13 cellular contexts compared by ENCODE assay signal in the genomic region with DNA sequence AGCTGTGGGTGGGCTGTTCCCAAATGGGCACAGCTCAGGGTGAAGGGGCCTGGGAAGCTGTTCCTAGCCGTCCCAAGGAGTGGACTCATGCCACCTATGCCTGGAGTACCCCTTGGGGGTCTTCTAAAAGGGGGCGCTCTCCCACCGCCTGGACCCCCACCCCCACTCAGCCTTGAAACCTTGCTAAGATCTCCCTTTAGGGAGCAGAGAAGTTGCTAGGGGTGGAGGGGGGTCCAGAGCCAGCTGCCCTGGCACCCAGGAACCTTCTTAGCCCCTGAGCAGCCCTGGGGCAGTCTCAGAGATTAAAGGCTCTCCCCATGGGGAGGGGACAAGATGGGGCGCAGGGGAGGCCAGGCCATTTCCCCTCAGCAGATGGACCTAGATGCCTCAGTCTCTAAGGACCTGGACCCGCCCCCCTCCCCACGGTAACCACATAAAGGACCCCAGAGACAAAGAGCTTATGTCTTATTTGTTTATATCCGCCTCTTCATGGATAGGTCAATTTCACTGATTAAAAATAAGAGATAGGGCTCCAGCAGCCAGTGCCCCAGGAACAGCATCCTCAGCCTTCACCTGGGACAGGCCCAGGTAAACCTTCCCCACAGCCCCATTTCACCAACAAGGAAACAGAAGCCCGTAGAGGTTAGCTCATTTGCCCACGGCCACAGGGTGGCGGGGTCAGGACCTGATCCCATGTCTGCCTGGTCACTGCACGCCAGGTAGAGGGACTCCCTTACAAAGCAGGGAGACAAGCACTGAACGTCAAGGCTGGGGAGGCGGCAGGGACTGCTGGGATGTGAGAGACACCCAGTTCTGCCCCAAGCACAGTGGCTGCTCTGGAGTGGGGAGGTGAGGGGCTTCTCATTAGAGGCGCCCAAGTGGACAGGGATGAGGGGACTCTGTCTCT. TPM values are rescaled to one million over a fixed set of nuclear protein-coding genes. Genes with fewer than 3 reads are reported as not detected.
DNase-seq lines count a peak whose midpoint lies in the region; ATAC-seq and TF ChIP-seq lines count a peak whose summit lies in the region.
"Had no signal": no experiment of that assay in that cellular context is flagged by ENCODE, and none has a peak within 500 bp of the region (broad histone marks: within the 10 kb centered on the region; RNA-seq: fewer than 3 reads in every experiment).

No MANE protein-coding gene starts in this region.

- ATAC-seq in heart right ventricle (no peak), psoas muscle (no peak), left colon (no peak)
- ATAC-seq: mucosa of descending colon had no signal

- intact Hi-C loops in heart right ventricle (cut with DNase I) (loop anchor here in 5 of 10 donors (5.0 to 10.0 kb wide), 4 partner anchors 55 to 90 kb away; no protein-coding TSS in a partner anchor), psoas muscle (cut with DNase I) (loop anchor here in 1 of 2 donors (5.0 kb wide), 1 partner anchor 90 kb away; no protein-coding TSS in a partner anchor), left colon (cut with DNase I, micrococcal nuclease) (loop anchor here in 1 of 2 donors (10.0 kb wide), 1 partner anchor 62 kb away; no protein-coding TSS in a partner anchor)

- no peaks in the 10 kb centered on the region for H3K9me3 ChIP-seq in WERI-Rb-1 (ENCODE audit: severe bottlenecking)
- H3K9me3 ChIP-seq in heart right ventricle: no peaks in the 10 kb centered on the region
- H3K9me3 ChIP-seq in psoas muscle: no peaks in the 10 kb centered on the region
- H3K9me3 ChIP-seq: mucosa of descending colon had no signal

- 74 to 75% methylated on average over 14 of the region's 14 CpGs for WGBS in heart right ventricle, 2 donors
- 72 to 82% (median 75%) methylated on average over 14 of the region's 14 CpGs for WGBS in psoas muscle, 3 donors

- DNase-seq in AG10803 (ENCODE audit: low read depth) (no peak), WERI-Rb-1 (no peak), heart right ventricle (peak in 1 of 2 donors; percentile 10), psoas muscle (peak; percentile 15 to 55), left colon (no peak), putamen (ENCODE audit: low spot score) (no peak), brain microvascular endothelial cell (no peak), cerebellar cortex (ENCODE audit: low spot score) (no peak)
- DNase-seq: NCI-H2081 treated with DMSO at 0.1 percent for 48 hours; SIG-M5; stimulated activated CD4-positive, alpha-beta T cell treated with anti-CD3 and anti-CD28 coated beads, Interleukin-4, amount 100 ng/mL, for 24 hours had no signal

- peaks cover 39 to 80% (median 58%) of the 10 kb centered on the region in 9 donors for H3K4me1 ChIP-seq in heart right ventricle
- peaks cover 51% of the 10 kb centered on the region for H3K4me1 ChIP-seq in psoas muscle

- in situ Hi-C loops in brain microvascular endothelial cell (cut with HindIII; ENCODE audit: low pct_ligation_motif_present, low sequenced_read_pairs): no loop called here

- H3K27me3 ChIP-seq in WERI-Rb-1 (ENCODE audit: insufficient read depth, low read depth, severe bottlenecking): no peaks in the 10 kb centered on the region
- H3K27me3 ChIP-seq in heart right ventricle: peaks cover 0 to 9% (median 0%) of the 10 kb centered on the region in 7 donors
- H3K27me3 ChIP-seq in psoas muscle (ENCODE audit: insufficient read depth in 3 of 3, low read length in 2 of 3): no peaks in the 10 kb centered on the region
- H3K27me3 ChIP-seq in brain microvascular endothelial cell (replicated peaks): no peaks in the 10 kb centered on the region

- H3K36me3 ChIP-seq in WERI-Rb-1 (peaks cover 45% of the 10 kb centered on the region), heart right ventricle (peaks cover 0 to 27% (median 17%) of the 10 kb centered on the region in 9 donors), psoas muscle (ENCODE audit: insufficient read depth in 1 of 2, low read depth in 1 of 2) (peaks cover 4 to 45% of the 10 kb centered on the region in 2 donors), brain microvascular endothelial cell (replicated peaks) (peaks cover 9% of the 10 kb centered on the region)

- peak overlapping the region; percentile 91 for H3K4me3 ChIP-seq in AG10803 (ENCODE audit: low read length)
- H3K4me3 ChIP-seq in WERI-Rb-1 (ENCODE audit: low read depth, low read length): no peak overlapping the region
- H3K4me3 ChIP-seq in heart right ventricle: peak overlapping the region in 1 of 10 donors; percentile 17
- peak overlapping the region; percentile 91 for H3K4me3 ChIP-seq in psoas muscle
- H3K4me3 ChIP-seq in brain microvascular endothelial cell (ENCODE audit: low read depth, low read length): no peak overlapping the region
- H3K4me3 ChIP-seq: mucosa of descending colon had no signal

- no peak for TF ChIP-seq CTCF in AG10803 (conservative IDR thresholded peaks at IDR 0.05; ENCODE audit: low read length)
- peak; percentile 27; the same call in 1 of the 2 replicates for TF ChIP-seq CTCF in WERI-Rb-1 (IDR thresholded peaks at IDR 0.05; ENCODE audit: low read depth, low read length)
- peak in 1 of 9 donors; percentile 8 for TF ChIP-seq CTCF in heart right ventricle (IDR thresholded peaks at IDR 0.05)
- no peak for TF ChIP-seq CTCF in psoas muscle (IDR thresholded peaks at IDR 0.05)
- no peak for TF ChIP-seq CTCF in brain microvascular endothelial cell (IDR thresholded peaks at IDR 0.05; ENCODE audit: low read depth, low read length, missing control alignments)

- 0 out of 2 replicates have a peak overlapping the region, but pooled peaks have one; percentile 14 for H3K27ac ChIP-seq in WERI-Rb-1
- peak overlapping the region in 8 of 10 donors; percentile 5 to 86 (median 53) for H3K27ac ChIP-seq in heart right ventricle
- peak overlapping the region; percentile 86 for H3K27ac ChIP-seq in psoas muscle
- H3K27ac ChIP-seq in brain microvascular endothelial cell: no peak overlapping the region

RNA-seq across cellular contexts. Expression of a gene that starts 3.4 kb away (rescaled TPM):
- total RNA-seq in heart right ventricle (100 to 1,000 TPM in 2 of 10 donors, 10 to 100 TPM in 8; 39.8 to 121 (median 62.1) TPM), psoas muscle (100 to 1,000 TPM; 104 to 166 (median 110) TPM), left colon (10 to 100 TPM; 21.5 to 28.3 TPM)
- polyA plus RNA-seq in heart right ventricle (10 to 100 TPM; 39.0 to 39.7 TPM), psoas muscle (100 to 1,000 TPM in 1 of 3 donors, 10 to 100 TPM in 2; 50.0 to 120 (median 94.3) TPM)

RNA-seq across cellular contexts. Expression of a gene that starts 36.1 kb away (rescaled TPM):
- total RNA-seq in heart right ventricle (1 to 10 TPM in 8 of 10 donors, under 1 TPM in 2; 0.37 to 4.4 (median 2.1) TPM), psoas muscle (10 to 100 TPM in 2 of 4 donors, 1 to 10 TPM in 2; 6.5 to 18.5 (median 9.0) TPM), left colon (1 to 10 TPM in 1 of 2 donors, under 1 TPM in 1; 0.89 to 1.5 TPM)
- polyA plus RNA-seq in heart right ventricle (1 to 10 TPM in 1 of 2 donors, under 1 TPM in 1; 0.72 to 2.7 TPM), psoas muscle (1 to 10 TPM in 2 of 3 donors, under 1 TPM in 1; 0.89 to 3.7 (median 2.2) TPM)
- total RNA-seq: B cell had no signal

Comparison
In these comparisons a context has a peak if more than half of its experiments do, and no peak if none do; other contexts are left out.
1. DNase-seq: peak in psoas muscle (2 of 2); none in AG10803 (single experiment), WERI-Rb-1 (single experiment), left colon (0 of 2), putamen (single experiment), brain microvascular endothelial cell (single experiment) and cerebellar cortex (single experiment).
2. H3K4me3 ChIP-seq: peak in AG10803 (single experiment) and psoas muscle (single experiment); none in WERI-Rb-1 (single experiment) and brain microvascular endothelial cell (single experiment).